8 cellular contexts compared by ENCODE assay signal in genomic region chr12:122730215-122731014, GRCh38. TPM values are rescaled to one million over a fixed set of nuclear protein-coding genes. Genes with fewer than 3 reads are reported as not detected.
DNase-seq lines count a peak whose midpoint lies in the region; ATAC-seq and TF ChIP-seq lines count a peak whose summit lies in the region.

TSS of gene HCAR1 (minus strand) at chr12:122730844. CDS start at chr12:122730339, 505 bp downstream.

- intact Hi-C loops in CD8-positive, alpha-beta T cell (cut with DNase I, micrococcal nuclease): no loop called here

- peaks cover 0 to 7% of the 10 kb centered on the region in 2 donors for H3K9me3 Mint-ChIP-seq in activated naive CD4-positive, alpha-beta T cell treated with anti-CD3 and anti-CD28 coated beads, Interleukin-2, amount 50 U/mL, for 72 hours
- no peaks in the 10 kb centered on the region for H3K9me3 Mint-ChIP-seq in CD8-positive, alpha-beta T cell

- no peaks in the 10 kb centered on the region for H3K4me1 ChIP-seq in muscle layer of duodenum (ENCODE audit: control insufficient read depth in 1 of 2, insufficient read depth in 2 of 2, low read length in 2 of 2)
- peaks cover 7% of the 10 kb centered on the region for H3K4me1 ChIP-seq in CD8-positive, alpha-beta T cell (ENCODE audit: insufficient read depth, low read length)

- H3K27ac Mint-ChIP-seq in activated naive CD4-positive, alpha-beta T cell treated with anti-CD3 and anti-CD28 coated beads, Interleukin-2, amount 50 U/mL, for 72 hours: peak within 1 kb of the TSS; percentile 22 to 92
- H3K27ac Mint-ChIP-seq in CD8-positive, alpha-beta T cell: no peak within 1 kb of the TSS

- peaks cover 4% of the 10 kb centered on the region for H3K27me3 ChIP-seq in muscle layer of duodenum (ENCODE audit: low read depth, low read length)
- H3K27me3 ChIP-seq in CD8-positive, alpha-beta T cell (ENCODE audit: insufficient read depth, low read length): no peaks in the 10 kb centered on the region

- peaks cover 9% of the 10 kb centered on the region for H3K4me1 Mint-ChIP-seq in CD8-positive, alpha-beta T cell (ENCODE audit: low read depth)

- H3K36me3 ChIP-seq in muscle layer of duodenum (ENCODE audit: control insufficient read depth in 1 of 2, insufficient read depth in 2 of 2, low read length in 2 of 2): no peaks in the 10 kb centered on the region
- H3K36me3 ChIP-seq in CD8-positive, alpha-beta T cell (ENCODE audit: insufficient read depth, low read length): no peaks in the 10 kb centered on the region

- H3K4me3 ChIP-seq in muscle layer of duodenum (ENCODE audit: low read depth in 1 of 2, low read length in 2 of 2): peak within 1 kb of the TSS; percentile 9 to 15
- H3K4me3 ChIP-seq in CD8-positive, alpha-beta T cell (ENCODE audit: low read depth, low read length): no peak within 1 kb of the TSS

- H3K36me3 Mint-ChIP-seq in activated naive CD4-positive, alpha-beta T cell treated with anti-CD3 and anti-CD28 coated beads, Interleukin-2, amount 50 U/mL, for 72 hours: peaks cover 0 to 8% of the 10 kb centered on the region in 2 donors
- H3K36me3 Mint-ChIP-seq in CD8-positive, alpha-beta T cell: no peaks in the 10 kb centered on the region

- POLR2A ChIA-PET in RWPE1 (lab: Yijun Ruan, JAX; ENCODE audit: low non-redundant PET): no interaction called here
- POLR2A ChIA-PET in CD8-positive, alpha-beta T cell (lab: Charles Lee): no interaction called here

- no peak within 1 kb of the TSS for H3K4me3 Mint-ChIP-seq in CD8-positive, alpha-beta T cell

- H3K27ac ChIP-seq in muscle layer of duodenum (ENCODE audit: low read length): no peak within 1 kb of the TSS
- H3K27ac ChIP-seq in RWPE1: no peak within 1 kb of the TSS
- H3K27ac ChIP-seq in CD8-positive, alpha-beta T cell (ENCODE audit: low read depth, low read length): no peak within 1 kb of the TSS

- H3K27me3 Mint-ChIP-seq in CD8-positive, alpha-beta T cell (ENCODE audit: low read depth): peaks cover 5% of the 10 kb centered on the region

- ATAC-seq in activated naive CD4-positive, alpha-beta T cell treated with anti-CD3 and anti-CD28 coated beads, Interleukin-2, amount 50 U/mL, for 72 hours: peak; percentile 77 to 84
- no peak for ATAC-seq in CD8-positive, alpha-beta T cell

- H3K9me3 ChIP-seq in muscle layer of duodenum (ENCODE audit: control insufficient read depth in 1 of 2, low read length in 2 of 2): no peaks in the 10 kb centered on the region
- H3K9me3 ChIP-seq in CD8-positive, alpha-beta T cell (ENCODE audit: low read length): no peaks in the 10 kb centered on the region

- TF ChIP-seq CTCF in RWPE1 (conservative IDR thresholded peaks at IDR 0.05; ENCODE audit: low read depth): no peak
- no peak for TF ChIP-seq CTCF in CD8-positive, alpha-beta T cell (IDR thresholded peaks at IDR 0.05)

- CTCF ChIA-PET in RWPE1 (lab: Yijun Ruan, JAX): no interaction called here
- CTCF ChIA-PET in CD8-positive, alpha-beta T cell (lab: Charles Lee): no interaction called here

- DNase-seq in activated T-cell treated with anti-CD3 and anti-CD28 coated beads for 48 hours (ENCODE audit: low read depth) (peak; percentile 60), activated T-cell treated with anti-CD3 and anti-CD28 coated beads for 4 hours (no peak), ureter (ENCODE audit: low spot score) (no peak), RWPE1 (ENCODE audit: low spot score) (no peak), NOMO-1 treated with DMSO at 0.1 percent for 48 hours (lab: John Stamatoyannopoulos, UW; ENCODE audit: unreplicated experiment) (no peak)
- DNase-seq in activated naive CD4-positive, alpha-beta T cell treated with anti-CD3 and anti-CD28 coated beads, Interleukin-2, amount 50 U/mL, for 72 hours (ENCODE audit: low spot score in 2 of 2): peak; percentile 66 to 79
- no peak for DNase-seq in CD8-positive, alpha-beta T cell

RNA-seq across cellular contexts. Expression of gene HCAR1, which starts in this region (rescaled TPM):
- total RNA-seq in activated naive CD4-positive, alpha-beta T cell treated with anti-CD3 and anti-CD28 coated beads, Interleukin-2, amount 50 U/mL, for 72 hours: 1 to 10 TPM in 1 of 2 donors, under 1 TPM in 1; 0.52 to 1.8 TPM
- total RNA-seq in ureter: 16.3 TPM
- not detected for total RNA-seq in CD8-positive, alpha-beta T cell

Comparison
In these comparisons a context has a peak if more than half of its experiments do, and no peak if none do; other contexts are left out.
1. DNase-seq: peak in activated T-cell treated with anti-CD3 and anti-CD28 coated beads for 48 hours (single experiment) and activated naive CD4-positive, alpha-beta T cell treated with anti-CD3 and anti-CD28 coated beads, Interleukin-2, amount 50 U/mL, for 72 hours (2 of 2); none in activated T-cell treated with anti-CD3 and anti-CD28 coated beads for 4 hours (single experiment), ureter (single experiment), RWPE1 (single experiment), CD8-positive, alpha-beta T cell (0 of 7) and NOMO-1 treated with DMSO at 0.1 percent for 48 hours (single experiment).